Comparison of ENCODE assay signal across 1 cellular context in the genomic region with DNA sequence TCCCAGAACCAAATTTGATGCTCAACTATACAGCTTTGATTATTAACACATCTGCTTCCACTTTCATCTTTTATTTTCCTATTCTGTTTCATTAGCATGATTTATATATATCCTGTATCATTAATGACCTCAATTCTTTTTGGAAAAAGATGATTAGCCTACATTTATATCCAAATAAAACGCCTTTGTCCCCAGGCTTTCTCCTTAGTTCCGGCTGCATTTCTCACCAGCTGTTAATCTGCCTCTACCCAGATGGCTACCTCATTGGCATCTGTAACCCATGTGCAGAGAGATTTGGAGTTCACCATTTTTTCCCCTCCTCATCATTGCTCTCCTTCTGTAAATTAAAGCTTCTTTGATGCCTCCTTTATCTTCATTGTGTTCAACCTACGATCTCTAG.
TF ChIP-seq lines count a peak whose summit lies in the region.

No MANE protein-coding gene starts in this region.

TF ChIP-seq in IMR-90, 13 proteins besides CTCF, POLR2A, EP300 and RAD21:
- no peak for TF ChIP-seq BHLHE40 (IDR thresholded peaks at IDR 0.05; ENCODE audit: low read depth, low read length)
- no peak for TF ChIP-seq CEBPB (IDR thresholded peaks at IDR 0.05; ENCODE audit: low read depth, low read length)
- no peak for TF ChIP-seq MXI1 (IDR thresholded peaks at IDR 0.05; ENCODE audit: borderline replicate concordance, low read depth, low read length)
- TF ChIP-seq RFX5 (IDR thresholded peaks at IDR 0.05; ENCODE audit: low read depth, low read length): no peak
- TF ChIP-seq SMC3 (IDR thresholded peaks at IDR 0.05; ENCODE audit: low read depth, low read length): no peak
- no peak for TF ChIP-seq MAFK (IDR thresholded peaks at IDR 0.05; ENCODE audit: low read depth, low read length)
- no peak for TF ChIP-seq NFE2L2 (IDR thresholded peaks at IDR 0.05; ENCODE audit: low read depth, low read length)
- no peak for TF ChIP-seq RCOR1 (IDR thresholded peaks at IDR 0.05; ENCODE audit: insufficient replicate concordance, low read length)
- no peak for TF ChIP-seq CHD1 (IDR thresholded peaks at IDR 0.05; ENCODE audit: low read depth, low read length)
- TF ChIP-seq, protein P1, sequence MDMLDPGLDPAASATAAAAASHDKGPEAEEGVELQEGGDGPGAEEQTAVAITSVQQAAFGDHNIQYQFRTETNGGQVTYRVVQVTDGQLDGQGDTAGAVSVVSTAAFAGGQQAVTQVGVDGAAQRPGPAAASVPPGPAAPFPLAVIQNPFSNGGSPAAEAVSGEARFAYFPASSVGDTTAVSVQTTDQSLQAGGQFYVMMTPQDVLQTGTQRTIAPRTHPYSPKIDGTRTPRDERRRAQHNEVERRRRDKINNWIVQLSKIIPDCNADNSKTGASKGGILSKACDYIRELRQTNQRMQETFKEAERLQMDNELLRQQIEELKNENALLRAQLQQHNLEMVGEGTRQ (IDR thresholded peaks at IDR 0.05; ENCODE audit: low read depth, low read length): no peak
- TF ChIP-seq, protein P2, sequence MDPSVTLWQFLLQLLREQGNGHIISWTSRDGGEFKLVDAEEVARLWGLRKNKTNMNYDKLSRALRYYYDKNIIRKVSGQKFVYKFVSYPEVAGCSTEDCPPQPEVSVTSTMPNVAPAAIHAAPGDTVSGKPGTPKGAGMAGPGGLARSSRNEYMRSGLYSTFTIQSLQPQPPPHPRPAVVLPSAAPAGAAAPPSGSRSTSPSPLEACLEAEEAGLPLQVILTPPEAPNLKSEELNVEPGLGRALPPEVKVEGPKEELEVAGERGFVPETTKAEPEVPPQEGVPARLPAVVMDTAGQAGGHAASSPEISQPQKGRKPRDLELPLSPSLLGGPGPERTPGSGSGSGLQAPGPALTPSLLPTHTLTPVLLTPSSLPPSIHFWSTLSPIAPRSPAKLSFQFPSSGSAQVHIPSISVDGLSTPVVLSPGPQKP (IDR thresholded peaks at IDR 0.05; ENCODE audit: borderline replicate concordance, low read depth, low read length): no peak
- TF ChIP-seq FOS (IDR thresholded peaks at IDR 0.05; ENCODE audit: low read depth, low read length): no peak
- TF ChIP-seq MAZ (IDR thresholded peaks at IDR 0.05; ENCODE audit: borderline replicate concordance, low read depth, low read length): no peak
TF ChIP-seq in IMR-90: peak in this region for 0.
